ENCODE assay signal across 9 cellular contexts in the genomic region with DNA sequence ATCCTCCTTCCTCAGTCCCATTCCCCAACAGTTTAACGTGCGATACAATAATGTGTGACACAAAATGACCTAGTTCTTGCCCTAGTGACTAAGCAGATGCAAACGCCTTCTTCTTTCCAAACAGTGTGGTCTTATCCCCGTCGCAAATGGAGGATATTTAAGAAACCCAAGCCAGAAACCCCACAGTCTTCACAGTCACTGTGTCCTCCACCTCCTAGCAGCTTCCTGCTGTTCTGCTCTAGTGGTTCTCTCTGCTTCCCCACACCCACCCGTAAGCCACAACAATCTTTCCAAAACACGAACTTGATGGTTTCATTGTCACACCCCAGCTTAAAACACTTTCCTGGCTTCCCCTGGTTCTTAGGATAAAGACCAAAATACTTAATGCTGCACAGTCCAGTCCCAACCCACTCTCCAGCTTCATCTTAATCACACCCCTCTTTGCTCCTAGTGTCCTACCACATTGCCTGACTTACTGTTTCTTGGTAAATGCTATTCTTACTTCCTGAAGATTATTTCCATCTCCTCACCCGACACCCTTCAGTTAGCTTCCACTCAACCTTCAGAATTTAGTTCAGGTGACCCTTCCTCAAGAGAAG. TPM values are rescaled to one million over a fixed set of nuclear protein-coding genes. Genes with fewer than 3 reads are reported as not detected.
DNase-seq lines count a peak whose midpoint lies in the region; ATAC-seq and TF ChIP-seq lines count a peak whose summit lies in the region.
"Had no signal": no experiment of that assay in that cellular context is flagged by ENCODE, and none has a peak within 500 bp of the region (broad histone marks: within the 10 kb centered on the region; RNA-seq: fewer than 3 reads in every experiment).

No MANE protein-coding gene starts in this region.

- H3K4me3 Mint-ChIP-seq in activated naive CD4-positive, alpha-beta T cell treated with anti-CD3 and anti-CD28 coated beads, Interleukin-2, amount 50 U/mL, for 24 hours, result peak overlapping the region; percentile 46

- in situ Hi-C loops in transverse colon (cut with MboI; ENCODE audit: low pct_ligation_motif_present in 1 of 4, low pct_unique_long_range_greater_than_20kb in 1 of 4, low sequenced_read_pairs in 3 of 4), result no loop called here

- WGBS in transverse colon (ENCODE audit: low coverage in 1 of 2), 2 donors, result 76 to 97% methylated on average over 3 to 8 of the region's 8 CpGs

- peaks cover 63% of the 10 kb centered on the region for H3K4me1 Mint-ChIP-seq in activated naive CD4-positive, alpha-beta T cell treated with anti-CD3 and anti-CD28 coated beads, Interleukin-2, amount 50 U/mL, for 24 hours

- no peak overlapping the region for H3K27ac ChIP-seq in transverse colon

- peaks cover 0 to 42% (median 15%) of the 10 kb centered on the region in 4 donors for H3K36me3 ChIP-seq in transverse colon

- no peak overlapping the region for H3K4me3 ChIP-seq in transverse colon

- H3K9me3 Mint-ChIP-seq in activated naive CD4-positive, alpha-beta T cell treated with anti-CD3 and anti-CD28 coated beads, Interleukin-2, amount 50 U/mL, for 24 hours, result no peaks in the 10 kb centered on the region

- DNase-seq in left ventricle myocardium superior (no peak), Right ventricle myocardium superior (no peak), transverse colon (peak; percentile 9), GM19240 (ENCODE audit: insufficient read length, low spot score) (no peak), NCI-H510A (lab: John Stamatoyannopoulos, UW) (no peak)
- DNase-seq: NCI-H69 had no signal

- H3K36me3 Mint-ChIP-seq in activated naive CD4-positive, alpha-beta T cell treated with anti-CD3 and anti-CD28 coated beads, Interleukin-2, amount 50 U/mL, for 24 hours, result peaks cover 37% of the 10 kb centered on the region

- no peak for TF ChIP-seq CTCF in transverse colon (IDR thresholded peaks at IDR 0.05)

- H3K4me1 ChIP-seq in transverse colon, result peaks cover 0 to 7% (median 0%) of the 10 kb centered on the region in 4 donors

- intact Hi-C loops in left ventricle myocardium superior (cut with micrococcal nuclease), result no loop called here
- intact Hi-C loops in Right ventricle myocardium superior (cut with DNase I), result no loop called here
- intact Hi-C loops in transverse colon (cut with DNase I; ENCODE audit: low total_unique reads), result no loop called here

- H3K27ac Mint-ChIP-seq in activated naive CD4-positive, alpha-beta T cell treated with anti-CD3 and anti-CD28 coated beads, Interleukin-2, amount 50 U/mL, for 24 hours, result peak overlapping the region; percentile 78

- TF ChIP-seq POLR2A in transverse colon (IDR thresholded peaks at IDR 0.05), result no peak

- H3K27me3 ChIP-seq in transverse colon, result no peaks in the 10 kb centered on the region

- H3K9me3 ChIP-seq in transverse colon, result no peaks in the 10 kb centered on the region

- ATAC-seq in left ventricle myocardium superior (peak; percentile 44), Right ventricle myocardium superior (ENCODE audit: poor library complexity) (no peak), HG03432 (IDR thresholded peaks at IDR 0.05; ENCODE audit: unreplicated experiment) (peak; percentile 81), GM21576 (IDR thresholded peaks at IDR 0.05; ENCODE audit: unreplicated experiment) (no peak)

- TF ChIP-seq EP300 in transverse colon (IDR thresholded peaks at IDR 0.05; ENCODE audit: low read depth), result no peak

- H3K27me3 Mint-ChIP-seq in activated naive CD4-positive, alpha-beta T cell treated with anti-CD3 and anti-CD28 coated beads, Interleukin-2, amount 50 U/mL, for 24 hours, result no peaks in the 10 kb centered on the region

RNA-seq across cellular contexts. Expression of gene ITM2B, which starts 32.3 kb away (rescaled TPM):
- total RNA-seq in left ventricle myocardium superior, result 519 TPM
- 516 TPM for total RNA-seq in Right ventricle myocardium superior
- total RNA-seq in transverse colon, result 100 to 1,000 TPM; 117 to 352 (median 310) TPM

RNA-seq across cellular contexts. Expression of gene RB1, which starts 38.2 kb away (rescaled TPM):
- total RNA-seq in left ventricle myocardium superior (34.2 TPM), Right ventricle myocardium superior (24.4 TPM), transverse colon (10 to 100 TPM; 14.6 to 31.0 (median 23.2) TPM)

Comparison
In these comparisons a context has a peak if more than half of its experiments do, and no peak if none do; other contexts are left out.
1. ATAC-seq: peak in left ventricle myocardium superior (single experiment) and HG03432 (single experiment); none in Right ventricle myocardium superior (single experiment) and GM21576 (single experiment).